Comparison of ENCODE assay signal across 1 cellular context in the genomic region with DNA sequence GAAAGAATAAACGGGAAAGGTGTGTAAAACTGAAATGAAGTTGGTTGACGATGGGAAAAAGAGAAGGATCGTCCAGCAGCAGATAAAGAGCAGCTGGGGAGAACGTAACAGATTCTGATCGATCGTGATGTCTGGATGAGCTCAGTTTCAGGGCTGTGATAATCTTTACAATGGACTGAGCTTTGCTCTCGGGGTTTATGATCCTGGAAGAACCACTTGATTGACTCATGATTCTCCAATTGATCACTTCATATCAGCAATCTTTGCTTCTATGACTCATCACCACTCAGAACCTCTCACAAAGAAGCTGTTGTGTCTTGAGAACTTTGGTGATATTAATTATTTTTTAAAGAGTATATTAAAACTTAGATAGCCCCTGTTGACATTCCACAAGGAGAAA.
TF ChIP-seq lines count a peak whose summit lies in the region.

No MANE protein-coding gene starts in this region.

TF ChIP-seq in WTC11, 78 proteins besides CTCF, POLR2A, EP300 and RAD21:
- TF ChIP-seq, protein P1, sequence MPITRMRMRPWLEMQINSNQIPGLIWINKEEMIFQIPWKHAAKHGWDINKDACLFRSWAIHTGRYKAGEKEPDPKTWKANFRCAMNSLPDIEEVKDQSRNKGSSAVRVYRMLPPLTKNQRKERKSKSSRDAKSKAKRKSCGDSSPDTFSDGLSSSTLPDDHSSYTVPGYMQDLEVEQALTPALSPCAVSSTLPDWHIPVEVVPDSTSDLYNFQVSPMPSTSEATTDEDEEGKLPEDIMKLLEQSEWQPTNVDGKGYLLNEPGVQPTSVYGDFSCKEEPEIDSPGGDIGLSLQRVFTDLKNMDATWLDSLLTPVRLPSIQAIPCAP (CRISPR knock-in tag; IDR thresholded peaks at IDR 0.05) = no peak
- TF ChIP-seq, protein P2, sequence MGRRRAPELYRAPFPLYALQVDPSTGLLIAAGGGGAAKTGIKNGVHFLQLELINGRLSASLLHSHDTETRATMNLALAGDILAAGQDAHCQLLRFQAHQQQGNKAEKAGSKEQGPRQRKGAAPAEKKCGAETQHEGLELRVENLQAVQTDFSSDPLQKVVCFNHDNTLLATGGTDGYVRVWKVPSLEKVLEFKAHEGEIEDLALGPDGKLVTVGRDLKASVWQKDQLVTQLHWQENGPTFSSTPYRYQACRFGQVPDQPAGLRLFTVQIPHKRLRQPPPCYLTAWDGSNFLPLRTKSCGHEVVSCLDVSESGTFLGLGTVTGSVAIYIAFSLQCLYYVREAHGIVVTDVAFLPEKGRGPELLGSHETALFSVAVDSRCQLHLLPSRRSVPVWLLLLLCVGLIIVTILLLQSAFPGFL (CRISPR knock-in tag; IDR thresholded peaks at IDR 0.05; ENCODE audit: borderline replicate concordance) = no peak
- TF ChIP-seq, protein P3, sequence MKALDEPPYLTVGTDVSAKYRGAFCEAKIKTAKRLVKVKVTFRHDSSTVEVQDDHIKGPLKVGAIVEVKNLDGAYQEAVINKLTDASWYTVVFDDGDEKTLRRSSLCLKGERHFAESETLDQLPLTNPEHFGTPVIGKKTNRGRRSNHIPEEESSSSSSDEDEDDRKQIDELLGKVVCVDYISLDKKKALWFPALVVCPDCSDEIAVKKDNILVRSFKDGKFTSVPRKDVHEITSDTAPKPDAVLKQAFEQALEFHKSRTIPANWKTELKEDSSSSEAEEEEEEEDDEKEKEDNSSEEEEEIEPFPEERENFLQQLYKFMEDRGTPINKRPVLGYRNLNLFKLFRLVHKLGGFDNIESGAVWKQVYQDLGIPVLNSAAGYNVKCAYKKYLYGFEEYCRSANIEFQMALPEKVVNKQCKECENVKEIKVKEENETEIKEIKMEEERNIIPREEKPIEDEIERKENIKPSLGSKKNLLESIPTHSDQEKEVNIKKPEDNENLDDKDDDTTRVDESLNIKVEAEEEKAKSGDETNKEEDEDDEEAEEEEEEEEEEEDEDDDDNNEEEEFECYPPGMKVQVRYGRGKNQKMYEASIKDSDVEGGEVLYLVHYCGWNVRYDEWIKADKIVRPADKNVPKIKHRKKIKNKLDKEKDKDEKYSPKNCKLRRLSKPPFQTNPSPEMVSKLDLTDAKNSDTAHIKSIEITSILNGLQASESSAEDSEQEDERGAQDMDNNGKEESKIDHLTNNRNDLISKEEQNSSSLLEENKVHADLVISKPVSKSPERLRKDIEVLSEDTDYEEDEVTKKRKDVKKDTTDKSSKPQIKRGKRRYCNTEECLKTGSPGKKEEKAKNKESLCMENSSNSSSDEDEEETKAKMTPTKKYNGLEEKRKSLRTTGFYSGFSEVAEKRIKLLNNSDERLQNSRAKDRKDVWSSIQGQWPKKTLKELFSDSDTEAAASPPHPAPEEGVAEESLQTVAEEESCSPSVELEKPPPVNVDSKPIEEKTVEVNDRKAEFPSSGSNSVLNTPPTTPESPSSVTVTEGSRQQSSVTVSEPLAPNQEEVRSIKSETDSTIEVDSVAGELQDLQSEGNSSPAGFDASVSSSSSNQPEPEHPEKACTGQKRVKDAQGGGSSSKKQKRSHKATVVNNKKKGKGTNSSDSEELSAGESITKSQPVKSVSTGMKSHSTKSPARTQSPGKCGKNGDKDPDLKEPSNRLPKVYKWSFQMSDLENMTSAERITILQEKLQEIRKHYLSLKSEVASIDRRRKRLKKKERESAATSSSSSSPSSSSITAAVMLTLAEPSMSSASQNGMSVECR (CRISPR knock-in tag; IDR thresholded peaks at IDR 0.05; ENCODE audit: borderline replicate concordance) = no peak
- no peak for TF ChIP-seq FOXP1 (CRISPR knock-in tag; IDR thresholded peaks at IDR 0.05; ENCODE audit: borderline replicate concordance)
TF ChIP-seq in WTC11: peak in this region for 0.
